Comparison of ENCODE assay signal across 8 cellular contexts in the genomic region with DNA sequence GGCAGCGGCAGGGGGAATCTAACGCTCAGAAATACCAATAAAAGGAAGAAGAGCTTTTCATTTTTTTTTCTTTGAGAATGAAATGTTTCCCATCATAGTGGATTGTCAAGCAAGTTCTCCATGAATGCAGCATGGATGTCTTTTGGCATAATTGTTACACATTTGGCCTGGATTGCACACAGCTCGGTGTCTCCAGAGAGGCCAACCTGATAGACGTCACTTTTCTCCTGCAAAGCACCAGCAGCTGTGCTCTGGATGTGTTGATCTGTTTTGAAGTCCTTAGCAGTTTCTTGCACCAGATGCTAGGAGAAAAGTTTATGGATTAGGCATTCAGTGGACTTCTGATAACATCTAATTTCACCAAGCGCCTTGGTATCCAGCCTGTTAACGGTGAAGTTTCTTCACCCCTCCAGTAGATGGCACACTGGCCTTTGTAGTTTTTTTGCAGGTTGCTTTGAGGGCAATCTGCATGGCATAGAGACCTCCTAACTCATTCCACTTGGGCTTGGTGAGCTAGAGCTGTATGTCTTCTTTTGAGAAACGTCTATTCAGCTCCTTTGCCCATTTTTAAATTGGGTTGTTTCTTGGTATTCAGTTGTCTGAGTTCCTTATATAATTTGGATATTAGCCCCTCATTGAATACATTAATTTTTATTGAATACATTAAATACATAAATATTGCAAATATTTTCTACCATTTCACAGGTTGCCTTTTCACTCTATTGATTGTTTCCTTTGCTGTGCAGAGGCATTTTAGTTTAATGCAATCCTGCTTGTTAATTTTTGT. TPM values are rescaled to one million over a fixed set of nuclear protein-coding genes. Genes with fewer than 3 reads are reported as not detected.
A peak's percentile ranks its signal among the peaks of the same experiment; 100 is the strongest.
DNase-seq lines count a peak whose midpoint lies in the region; ATAC-seq and TF ChIP-seq lines count a peak whose summit lies in the region.

No MANE protein-coding gene starts in this region.

- H3K36me3 Mint-ChIP-seq in activated CD8-positive, alpha-beta T cell treated with anti-CD3 and anti-CD28 coated beads, Interleukin-2, amount 10 ng/mL, durations not matched to agents 7 days and 5 days (ENCODE audit: low read depth), result no peaks in the 10 kb centered on the region

- no peaks in the 10 kb centered on the region for H3K4me1 Mint-ChIP-seq in activated CD8-positive, alpha-beta T cell treated with anti-CD3 and anti-CD28 coated beads, Interleukin-2, amount 10 ng/mL, durations not matched to agents 7 days and 5 days (ENCODE audit: low read depth)

- H3K4me3 ChIP-seq in right atrium auricular region, result no peak overlapping the region

- H3K27me3 Mint-ChIP-seq in activated CD8-positive, alpha-beta T cell treated with anti-CD3 and anti-CD28 coated beads, Interleukin-2, amount 10 ng/mL, durations not matched to agents 7 days and 5 days (ENCODE audit: low read depth), result no peaks in the 10 kb centered on the region

- no peaks in the 10 kb centered on the region for H3K9me3 Mint-ChIP-seq in activated CD8-positive, alpha-beta T cell treated with anti-CD3 and anti-CD28 coated beads, Interleukin-2, amount 10 ng/mL, durations not matched to agents 7 days and 5 days (ENCODE audit: insufficient read depth)

- TF ChIP-seq CTCF in right atrium auricular region (IDR thresholded peaks at IDR 0.05), result peak in 1 of 2 donors; percentile 52

- no peak overlapping the region for H3K4me3 Mint-ChIP-seq in activated CD8-positive, alpha-beta T cell treated with anti-CD3 and anti-CD28 coated beads, Interleukin-2, amount 10 ng/mL, durations not matched to agents 7 days and 5 days

- DNase-seq in DMS79 treated with DMSO at 0.1 percent for 48 hours (lab: John Stamatoyannopoulos, UW) (peak; percentile 3), NCI-H2196 (lab: John Stamatoyannopoulos, UW; ENCODE audit: unreplicated experiment) (peak; percentile 65), left lobe of liver (ENCODE audit: low spot score) (no peak), right atrium auricular region (ENCODE audit: low spot score) (no peak)
- peak; percentile 35 for DNase-seq in activated CD8-positive, alpha-beta T cell treated with anti-CD3 and anti-CD28 coated beads, Interleukin-2, amount 10 ng/mL, durations not matched to agents 7 days and 5 days
- no peak for DNase-seq in effector CD8-positive, alpha-beta T cell (lab: John Stamatoyannopoulos, UW)

- no peak overlapping the region for H3K27ac Mint-ChIP-seq in activated CD8-positive, alpha-beta T cell treated with anti-CD3 and anti-CD28 coated beads, Interleukin-2, amount 10 ng/mL, durations not matched to agents 7 days and 5 days

- no peaks in the 10 kb centered on the region for H3K27me3 ChIP-seq in right atrium auricular region

- CTCF ChIA-PET in activated CD8-positive, alpha-beta T cell treated with anti-CD3 and anti-CD28 coated beads, Interleukin-2, amount 10 ng/mL, durations not matched to agents 7 days and 5 days (lab: Charles Lee), result interaction anchor here (0.5 to 1.0 kb wide), 3 partner anchors 7 to 469 kb away, joined by 3 read pairs; no protein-coding TSS in a partner anchor

- POLR2A ChIA-PET in activated CD8-positive, alpha-beta T cell treated with anti-CD3 and anti-CD28 coated beads, Interleukin-2, amount 10 ng/mL, durations not matched to agents 7 days and 5 days (lab: Charles Lee), result no interaction called here

- H3K27ac ChIP-seq in right atrium auricular region, result no peak overlapping the region

- no peaks in the 10 kb centered on the region for H3K36me3 ChIP-seq in right atrium auricular region

- H3K4me1 ChIP-seq in right atrium auricular region, result no peaks in the 10 kb centered on the region

- ATAC-seq in GM19372 (IDR thresholded peaks at IDR 0.05; ENCODE audit: low read depth, unreplicated experiment), result peak; percentile 69
- ATAC-seq in HG03432 (IDR thresholded peaks at IDR 0.05; ENCODE audit: unreplicated experiment), result peak; percentile 83
- ATAC-seq in activated CD8-positive, alpha-beta T cell treated with anti-CD3 and anti-CD28 coated beads, Interleukin-2, amount 10 ng/mL, durations not matched to agents 7 days and 5 days, result peak; percentile 33
- peak; percentile 82 for ATAC-seq in left lobe of liver

- H3K9me3 ChIP-seq in right atrium auricular region, result no peaks in the 10 kb centered on the region

RNA-seq across cellular contexts. Expression of gene PTH2R, which starts 59.7 kb away (rescaled TPM):
- total RNA-seq in activated CD8-positive, alpha-beta T cell treated with anti-CD3 and anti-CD28 coated beads, Interleukin-2, amount 10 ng/mL, durations not matched to agents 7 days and 5 days, result under 1 TPM in 1 of 2 experiments, not detected in 1; 0.13 TPM
- total RNA-seq in left lobe of liver, result 0.18 TPM
- not detected for total RNA-seq in right atrium auricular region

Comparison
In these comparisons a context has a peak if more than half of its experiments do, and no peak if none do; other contexts are left out.
1. DNase-seq: peak in DMS79 treated with DMSO at 0.1 percent for 48 hours (single experiment), NCI-H2196 (single experiment) and activated CD8-positive, alpha-beta T cell treated with anti-CD3 and anti-CD28 coated beads, Interleukin-2, amount 10 ng/mL, durations not matched to agents 7 days and 5 days (single experiment); none in left lobe of liver (single experiment), effector CD8-positive, alpha-beta T cell (single experiment) and right atrium auricular region (single experiment).
2. ATAC-seq: peak in every context shown above with its lines; median percentile 83 in HG03432; 82 in left lobe of liver; 69 in GM19372; 33 in activated CD8-positive, alpha-beta T cell treated with anti-CD3 and anti-CD28 coated beads, Interleukin-2, amount 10 ng/mL, durations not matched to agents 7 days and 5 days.